14 cellular contexts compared by ENCODE assay signal in genomic region chr3:41836360-41837134, GRCh38.
A peak's percentile ranks its signal among the peaks of the same experiment; 100 is the strongest.
DNase-seq lines count a peak whose midpoint lies in the region; ATAC-seq and TF ChIP-seq lines count a peak whose summit lies in the region.
"Had no signal": no experiment of that assay in that cellular context is flagged by ENCODE, and none has a peak within 500 bp of the region (broad histone marks: within the 10 kb centered on the region; RNA-seq: fewer than 3 reads in every experiment).

No MANE protein-coding gene starts in this region.

- TF ChIP-seq CTCF in type B pancreatic cell (conservative IDR thresholded peaks at IDR 0.05), result no peak

- peaks cover 5% of the 10 kb centered on the region for H3K9me3 Mint-ChIP-seq in activated naive CD8-positive, alpha-beta T cell treated with anti-CD3 and anti-CD28 coated beads, Interleukin-2, amount 50 U/mL, for 24 hours
- H3K9me3 Mint-ChIP-seq in activated naive CD8-positive, alpha-beta T cell treated with anti-CD3 and anti-CD28 coated beads for 36 hours, result peaks cover 13% of the 10 kb centered on the region
- peaks cover 5 to 15% of the 10 kb centered on the region in 2 donors for H3K9me3 Mint-ChIP-seq in stimulated activated naive CD8-positive, alpha-beta T cell treated with anti-CD3 and anti-CD28 coated beads, Interleukin-15, amount 100 ng/mL, for 72 hours
- no peaks in the 10 kb centered on the region for H3K9me3 Mint-ChIP-seq in type B pancreatic cell
- H3K9me3 Mint-ChIP-seq: immature natural killer cell had no signal

- ATAC-seq in activated naive CD8-positive, alpha-beta T cell treated with anti-CD3 and anti-CD28 coated beads, Interleukin-2, amount 50 U/mL, for 24 hours, result peak; percentile 87
- ATAC-seq in HG02678 (IDR thresholded peaks at IDR 0.05; ENCODE audit: unreplicated experiment), result peak; percentile 47
- ATAC-seq in stimulated activated naive CD8-positive, alpha-beta T cell treated with anti-CD3 and anti-CD28 coated beads, Interleukin-15, amount 100 ng/mL, for 72 hours, result peak; percentile 92
- ATAC-seq: right cardiac atrium had no signal

- H3K27me3 Mint-ChIP-seq in activated naive CD8-positive, alpha-beta T cell treated with anti-CD3 and anti-CD28 coated beads, Interleukin-2, amount 50 U/mL, for 24 hours, result no peaks in the 10 kb centered on the region
- no peaks in the 10 kb centered on the region for H3K27me3 Mint-ChIP-seq in activated naive CD8-positive, alpha-beta T cell treated with anti-CD3 and anti-CD28 coated beads for 36 hours
- H3K27me3 Mint-ChIP-seq in stimulated activated naive CD8-positive, alpha-beta T cell treated with anti-CD3 and anti-CD28 coated beads, Interleukin-15, amount 100 ng/mL, for 72 hours, result no peaks in the 10 kb centered on the region
- H3K27me3 Mint-ChIP-seq in type B pancreatic cell, result no peaks in the 10 kb centered on the region
- H3K27me3 Mint-ChIP-seq: B cell had no signal

- H3K27ac Mint-ChIP-seq in activated naive CD8-positive, alpha-beta T cell treated with anti-CD3 and anti-CD28 coated beads, Interleukin-2, amount 50 U/mL, for 24 hours, result peak overlapping the region; percentile 52
- H3K27ac Mint-ChIP-seq in activated naive CD8-positive, alpha-beta T cell treated with anti-CD3 and anti-CD28 coated beads for 36 hours, result no peak overlapping the region
- no peak overlapping the region for H3K27ac Mint-ChIP-seq in stimulated activated naive CD8-positive, alpha-beta T cell treated with anti-CD3 and anti-CD28 coated beads, Interleukin-15, amount 100 ng/mL, for 72 hours
- no peak overlapping the region for H3K27ac Mint-ChIP-seq in type B pancreatic cell
- H3K27ac Mint-ChIP-seq: B cell, immature natural killer cell had no signal

- no peak for DNase-seq in activated naive CD8-positive, alpha-beta T cell treated with anti-CD3 and anti-CD28 coated beads, Interleukin-2, amount 50 U/mL, for 24 hours
- no peak for DNase-seq in activated naive CD8-positive, alpha-beta T cell treated with anti-CD3 and anti-CD28 coated beads for 36 hours
- DNase-seq in NCI-H226 (peak; percentile 13), SHP77 (lab: John Stamatoyannopoulos, UW) (no peak), type B pancreatic cell (ENCODE audit: extremely low spot score, unreplicated experiment) (no peak), NCI-H1694 treated with DMSO at 0.1 percent for 48 hours (lab: John Stamatoyannopoulos, UW) (no peak)
- DNase-seq in stimulated activated naive CD8-positive, alpha-beta T cell treated with anti-CD3 and anti-CD28 coated beads, Interleukin-15, amount 100 ng/mL, for 72 hours, result no peak
- DNase-seq: activated CD4-positive, alpha-beta T cell treated with anti-CD3 and anti-CD28 coated beads, Interleukin-2, amount 50 U/mL, for 1 hour; immature natural killer cell; NCI-H1417; NCI-H748 treated with DMSO at 0.1 percent for 48 hours; right cardiac atrium had no signal

- H3K36me3 Mint-ChIP-seq in activated naive CD8-positive, alpha-beta T cell treated with anti-CD3 and anti-CD28 coated beads, Interleukin-2, amount 50 U/mL, for 24 hours (ENCODE audit: low read depth), result peaks cover 27% of the 10 kb centered on the region
- peaks cover 35% of the 10 kb centered on the region for H3K36me3 Mint-ChIP-seq in activated naive CD8-positive, alpha-beta T cell treated with anti-CD3 and anti-CD28 coated beads for 36 hours
- peaks cover 9% of the 10 kb centered on the region for H3K36me3 Mint-ChIP-seq in type B pancreatic cell

- no peak overlapping the region for H3K4me3 Mint-ChIP-seq in activated naive CD8-positive, alpha-beta T cell treated with anti-CD3 and anti-CD28 coated beads, Interleukin-2, amount 50 U/mL, for 24 hours
- no peak overlapping the region for H3K4me3 Mint-ChIP-seq in activated naive CD8-positive, alpha-beta T cell treated with anti-CD3 and anti-CD28 coated beads for 36 hours
- H3K4me3 Mint-ChIP-seq in stimulated activated naive CD8-positive, alpha-beta T cell treated with anti-CD3 and anti-CD28 coated beads, Interleukin-15, amount 100 ng/mL, for 72 hours, result no peak overlapping the region
- H3K4me3 Mint-ChIP-seq in type B pancreatic cell, result no peak overlapping the region
- H3K4me3 Mint-ChIP-seq: B cell, immature natural killer cell had no signal

- H3K4me1 Mint-ChIP-seq in activated naive CD8-positive, alpha-beta T cell treated with anti-CD3 and anti-CD28 coated beads, Interleukin-2, amount 50 U/mL, for 24 hours, result peaks cover 15% of the 10 kb centered on the region
- peaks cover 3% of the 10 kb centered on the region for H3K4me1 Mint-ChIP-seq in activated naive CD8-positive, alpha-beta T cell treated with anti-CD3 and anti-CD28 coated beads for 36 hours
- H3K4me1 Mint-ChIP-seq in stimulated activated naive CD8-positive, alpha-beta T cell treated with anti-CD3 and anti-CD28 coated beads, Interleukin-15, amount 100 ng/mL, for 72 hours, result peaks cover 7% of the 10 kb centered on the region
- H3K4me1 Mint-ChIP-seq in type B pancreatic cell (ENCODE audit: unreplicated experiment), result no peaks in the 10 kb centered on the region
- H3K4me1 Mint-ChIP-seq: immature natural killer cell had no signal
